Comparison of ENCODE assay signal across 11 cellular contexts in the genomic region with DNA sequence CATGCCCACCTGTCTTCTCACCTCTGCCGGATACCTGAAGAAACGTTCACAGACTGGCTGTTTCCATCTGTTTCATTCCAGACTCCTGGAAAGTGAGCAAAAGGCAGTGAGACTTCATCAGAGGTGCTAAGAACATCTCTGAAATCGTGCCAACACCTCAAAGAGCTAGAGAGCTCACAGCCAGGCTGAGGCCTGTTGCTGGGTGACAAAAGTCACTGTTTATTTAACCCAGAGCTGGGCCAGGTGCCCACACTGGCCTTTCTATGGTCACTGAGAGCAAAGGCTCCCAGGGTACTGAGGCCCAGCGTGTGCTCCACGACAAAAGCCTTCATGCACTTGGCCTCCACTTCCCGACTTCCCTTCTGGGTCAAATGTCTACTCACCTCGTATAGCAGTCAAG. TPM values are rescaled to one million over a fixed set of nuclear protein-coding genes. Genes with fewer than 3 reads are reported as not detected.
DNase-seq lines count a peak whose midpoint lies in the region; TF ChIP-seq lines count a peak whose summit lies in the region.
"Had no signal": no experiment of that assay in that cellular context is flagged by ENCODE, and none has a peak within 500 bp of the region (broad histone marks: within the 10 kb centered on the region; RNA-seq: fewer than 3 reads in every experiment).

No MANE protein-coding gene starts in this region.

- H3K27ac ChIP-seq in CD4-positive, alpha-beta memory T cell (ENCODE audit: low read depth, low read length): no peak overlapping the region
- no peak overlapping the region for H3K27ac ChIP-seq in caudate nucleus (ENCODE audit: low read depth, low read length)

- intact Hi-C loops in CD4-positive, alpha-beta memory T cell (cut with micrococcal nuclease): no loop called here

- H3K4me3 Mint-ChIP-seq in nephron: no peak overlapping the region
- no peak overlapping the region for H3K4me3 Mint-ChIP-seq in CD4-positive, alpha-beta memory T cell
- H3K4me3 Mint-ChIP-seq: activated CD8-positive, alpha-beta T cell treated with anti-CD3 and anti-CD28 coated beads, Interleukin-2, amount 10 ng/mL, durations not matched to agents 7 days and 5 days had no signal

- no peak overlapping the region for H3K4me3 ChIP-seq in fibroblast of the aortic adventitia (ENCODE audit: low read depth, low read length)
- H3K4me3 ChIP-seq in CD4-positive, alpha-beta memory T cell (ENCODE audit: low read length in 2 of 2): no peak overlapping the region
- H3K4me3 ChIP-seq: uterus had no signal

- DNase-seq in DMS153 (lab: John Stamatoyannopoulos, UW) (peak; percentile 63), NCI-H2196 (lab: John Stamatoyannopoulos, UW; ENCODE audit: unreplicated experiment) (peak; percentile 63), fibroblast of the aortic adventitia (ENCODE audit: low read depth) (peak; percentile 15), HUDEP-2 (lab: John Stamatoyannopoulos, UW; ENCODE audit: unreplicated experiment in 76 of 76) (no peak), caudate nucleus (lab: John Stamatoyannopoulos, UW) (no peak)
- DNase-seq in CD4-positive, alpha-beta memory T cell: no peak
- no peak for DNase-seq in stimulated activated CD4-positive, alpha-beta T cell treated with anti-CD3 and anti-CD28 coated beads, Interleukin-12 subunit alpha, Interleukin-12 subunit beta, amount 100 ng/mL, for 4 hours
- DNase-seq: activated CD8-positive, alpha-beta T cell treated with anti-CD3 and anti-CD28 coated beads, Interleukin-2, amount 10 ng/mL, durations not matched to agents 7 days and 5 days; NCI-H526 had no signal

- H3K9me3 ChIP-seq in CD4-positive, alpha-beta memory T cell (ENCODE audit: control insufficient read depth in 1 of 2, low read length in 2 of 2): no peaks in the 10 kb centered on the region
- H3K9me3 ChIP-seq: uterus had no signal

- CTCF ChIA-PET in CD4-positive, alpha-beta memory T cell (lab: Charles Lee; ENCODE audit: partially characterized antibody): no interaction called here

- TF ChIP-seq CTCF in fibroblast of the aortic adventitia (IDR thresholded peaks at IDR 0.05; ENCODE audit: insufficient read depth, low read length): no peak
- no peak for TF ChIP-seq CTCF in nephron (IDR thresholded peaks at IDR 0.05; ENCODE audit: unreplicated experiment in 3 of 3)

- POLR2A ChIA-PET in CD4-positive, alpha-beta memory T cell (lab: Charles Lee; ENCODE audit: partially characterized antibody): no interaction called here

- no peaks in the 10 kb centered on the region for H3K27me3 ChIP-seq in CD4-positive, alpha-beta memory T cell (ENCODE audit: insufficient read depth, low read length)
- H3K27me3 ChIP-seq: uterus had no signal

- H3K9me3 Mint-ChIP-seq in nephron: no peaks in the 10 kb centered on the region
- H3K9me3 Mint-ChIP-seq in CD4-positive, alpha-beta memory T cell: no peaks in the 10 kb centered on the region

- peaks cover 11% of the 10 kb centered on the region for H3K4me1 Mint-ChIP-seq in nephron
- H3K4me1 Mint-ChIP-seq in CD4-positive, alpha-beta memory T cell: peaks cover 1 to 12% (median 6%) of the 10 kb centered on the region in 4 donors

- H3K4me1 ChIP-seq in CD4-positive, alpha-beta memory T cell (ENCODE audit: insufficient read depth, low read length): peaks cover 7% of the 10 kb centered on the region

- H3K36me3 ChIP-seq in CD4-positive, alpha-beta memory T cell (ENCODE audit: insufficient read depth, low read length): no peaks in the 10 kb centered on the region
- H3K36me3 ChIP-seq: uterus had no signal

- H3K36me3 Mint-ChIP-seq in nephron (ENCODE audit: low read depth): no peaks in the 10 kb centered on the region
- no peaks in the 10 kb centered on the region for H3K36me3 Mint-ChIP-seq in CD4-positive, alpha-beta memory T cell

- peak overlapping the region in 2 of 3 experiments; percentile 4 to 24 for H3K27ac Mint-ChIP-seq in nephron
- peak overlapping the region in 1 of 7 donors; percentile 32 for H3K27ac Mint-ChIP-seq in CD4-positive, alpha-beta memory T cell
- H3K27ac Mint-ChIP-seq: activated CD8-positive, alpha-beta T cell treated with anti-CD3 and anti-CD28 coated beads, Interleukin-2, amount 10 ng/mL, durations not matched to agents 7 days and 5 days had no signal

- H3K27me3 Mint-ChIP-seq in nephron (ENCODE audit: low read depth): peaks cover 28% of the 10 kb centered on the region
- no peaks in the 10 kb centered on the region for H3K27me3 Mint-ChIP-seq in CD4-positive, alpha-beta memory T cell

RNA-seq across cellular contexts. Expression of gene NANOS1, which starts 3.7 kb away (rescaled TPM):
- total RNA-seq in fibroblast of the aortic adventitia (ENCODE audit: low replicate concordance): 2.1 and 2.7 TPM in 2 replicates
- total RNA-seq in CD4-positive, alpha-beta memory T cell: under 1 TPM; 0.49 to 0.64 TPM
- under 1 TPM in 1 of 2 donors, not detected in 1; 0.11 TPM for polyA plus RNA-seq in CD4-positive, alpha-beta memory T cell

RNA-seq across cellular contexts. Expression of gene EIF3A, which starts 54.8 kb away (rescaled TPM):
- total RNA-seq in fibroblast of the aortic adventitia (ENCODE audit: low replicate concordance): 144 and 187 TPM in 2 replicates
- 100 to 1,000 TPM; 122 to 129 TPM for total RNA-seq in CD4-positive, alpha-beta memory T cell
- polyA plus RNA-seq in CD4-positive, alpha-beta memory T cell: 10 to 100 TPM; 29.8 to 81.7 TPM

Comparison
In these comparisons a context has a peak if more than half of its experiments do, and no peak if none do; other contexts are left out.
1. DNase-seq: peak in DMS153 (single experiment), NCI-H2196 (single experiment) and fibroblast of the aortic adventitia (single experiment); none in CD4-positive, alpha-beta memory T cell (0 of 5), HUDEP-2 (0 of 76), caudate nucleus (0 of 61) and stimulated activated CD4-positive, alpha-beta T cell treated with anti-CD3 and anti-CD28 coated beads, Interleukin-12 subunit alpha, Interleukin-12 subunit beta, amount 100 ng/mL, for 4 hours (single experiment).